ENCODE assay signal across 9 cellular contexts in the genomic region with DNA sequence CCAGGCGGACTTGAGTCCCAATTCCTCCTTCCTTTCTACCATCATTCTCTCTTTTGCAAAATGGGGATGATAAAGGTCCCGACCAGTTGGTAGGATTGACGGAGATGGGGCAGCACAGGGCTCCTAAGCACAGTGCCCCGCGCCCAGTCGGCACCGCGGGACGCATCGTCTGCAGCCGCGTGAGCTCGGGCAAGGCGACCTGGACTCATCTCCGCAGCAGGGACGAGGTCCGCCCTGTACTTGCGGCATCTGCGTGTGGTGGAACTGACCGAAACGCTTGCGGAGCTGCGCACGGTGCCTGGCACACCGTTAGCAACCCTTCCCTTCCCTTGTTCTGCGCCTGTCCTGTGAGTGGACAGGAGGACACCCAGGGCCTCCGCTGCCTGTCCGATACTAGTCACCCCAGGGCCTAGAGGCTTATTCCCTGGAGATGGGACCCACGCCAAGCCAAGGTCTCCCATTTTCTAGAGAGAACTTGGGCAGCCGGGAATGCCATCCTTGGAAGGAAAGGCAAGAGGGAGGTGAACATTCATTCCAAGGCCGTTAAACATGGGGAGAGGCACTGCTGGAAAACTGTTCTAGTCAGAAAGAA.
DNase-seq lines count a peak whose midpoint lies in the region; ATAC-seq and TF ChIP-seq lines count a peak whose summit lies in the region.
"Had no signal": no experiment of that assay in that cellular context is flagged by ENCODE, and none has a peak within 500 bp of the region (broad histone marks: within the 10 kb centered on the region; RNA-seq: fewer than 3 reads in every experiment).

No MANE protein-coding gene starts in this region.

- peaks cover 9% of the 10 kb centered on the region for H3K27me3 ChIP-seq in colonic mucosa

- peak overlapping the region; percentile 67 for H3K4me3 Mint-ChIP-seq in activated naive CD8-positive, alpha-beta T cell
- no peak overlapping the region for H3K4me3 Mint-ChIP-seq in activated naive CD8-positive, alpha-beta T cell treated with anti-CD3 and anti-CD28 coated beads for 36 hours
- peak overlapping the region; percentile 57 for H3K4me3 Mint-ChIP-seq in mesothelial cell of epicardium
- H3K4me3 Mint-ChIP-seq in type B pancreatic cell, result peak overlapping the region; percentile 74

- no peak for ATAC-seq in GM21367 (IDR thresholded peaks at IDR 0.05; ENCODE audit: unreplicated experiment)

- H3K36me3 ChIP-seq in colonic mucosa, result no peaks in the 10 kb centered on the region

- H3K4me1 Mint-ChIP-seq in activated naive CD8-positive, alpha-beta T cell (ENCODE audit: low read depth), result peaks cover 6% of the 10 kb centered on the region
- H3K4me1 Mint-ChIP-seq in activated naive CD8-positive, alpha-beta T cell treated with anti-CD3 and anti-CD28 coated beads for 36 hours, result peaks cover 9% of the 10 kb centered on the region
- peaks cover 53% of the 10 kb centered on the region for H3K4me1 Mint-ChIP-seq in mesothelial cell of epicardium
- H3K4me1 Mint-ChIP-seq in type B pancreatic cell (ENCODE audit: unreplicated experiment), result peaks cover 18% of the 10 kb centered on the region

- no peak for DNase-seq in activated naive CD8-positive, alpha-beta T cell treated with anti-CD3 and anti-CD28 coated beads for 36 hours
- DNase-seq in colonic mucosa (no peak), mesothelial cell of epicardium (ENCODE audit: low spot score in 2 of 2, unreplicated experiment in 2 of 2) (no peak), type B pancreatic cell (ENCODE audit: extremely low spot score, unreplicated experiment) (no peak), GM10266 (ENCODE audit: extremely low spot score) (no peak)
- DNase-seq in stimulated activated CD8-positive, alpha-beta memory T cell treated with anti-CD3 and anti-CD28 coated beads, Interleukin-4, amount 100 ng/mL, for 48 hours, result no peak
- DNase-seq: NCI-H1105 had no signal

- peaks cover 3% of the 10 kb centered on the region for H3K36me3 Mint-ChIP-seq in activated naive CD8-positive, alpha-beta T cell
- peaks cover 2% of the 10 kb centered on the region for H3K36me3 Mint-ChIP-seq in activated naive CD8-positive, alpha-beta T cell treated with anti-CD3 and anti-CD28 coated beads for 36 hours
- H3K36me3 Mint-ChIP-seq in mesothelial cell of epicardium, result peaks cover 10% of the 10 kb centered on the region
- H3K36me3 Mint-ChIP-seq in type B pancreatic cell, result peaks cover 16% of the 10 kb centered on the region

- no peak overlapping the region for H3K27ac Mint-ChIP-seq in activated naive CD8-positive, alpha-beta T cell
- H3K27ac Mint-ChIP-seq in activated naive CD8-positive, alpha-beta T cell treated with anti-CD3 and anti-CD28 coated beads for 36 hours, result no peak overlapping the region
- H3K27ac Mint-ChIP-seq in mesothelial cell of epicardium (peak overlapping the region; percentile 88), type B pancreatic cell (peak overlapping the region; percentile 22)

- no peak overlapping the region for H3K27ac ChIP-seq in colonic mucosa

- H3K9me3 ChIP-seq in colonic mucosa, result peaks cover 3% of the 10 kb centered on the region

- H3K4me3 ChIP-seq in colonic mucosa, result peak overlapping the region; percentile 30

- H3K9ac ChIP-seq in colonic mucosa (ENCODE audit: low read depth in 2 of 2, low read length in 2 of 2), result peak overlapping the region in 1 of 2 donors; percentile 43

- H3K9me3 Mint-ChIP-seq in activated naive CD8-positive, alpha-beta T cell (ENCODE audit: low read depth), result no peaks in the 10 kb centered on the region
- no peaks in the 10 kb centered on the region for H3K9me3 Mint-ChIP-seq in activated naive CD8-positive, alpha-beta T cell treated with anti-CD3 and anti-CD28 coated beads for 36 hours
- H3K9me3 Mint-ChIP-seq in mesothelial cell of epicardium (peaks cover 12% of the 10 kb centered on the region), type B pancreatic cell (peaks cover 7% of the 10 kb centered on the region)

- TF ChIP-seq CTCF in colonic mucosa (IDR thresholded peaks at IDR 0.05), result no peak
- no peak for TF ChIP-seq CTCF in mesothelial cell of epicardium (IDR thresholded peaks at IDR 0.05; ENCODE audit: unreplicated experiment)
- no peak for TF ChIP-seq CTCF in type B pancreatic cell (conservative IDR thresholded peaks at IDR 0.05)
- no peak for TF ChIP-seq CTCF in GM10266 (IDR thresholded peaks at IDR 0.05; ENCODE audit: control insufficient read depth, insufficient read depth, low read depth, missing control alignments)

- peaks cover 34% of the 10 kb centered on the region for H3K27me3 Mint-ChIP-seq in activated naive CD8-positive, alpha-beta T cell
- H3K27me3 Mint-ChIP-seq in activated naive CD8-positive, alpha-beta T cell treated with anti-CD3 and anti-CD28 coated beads for 36 hours, result peaks cover 54% of the 10 kb centered on the region
- H3K27me3 Mint-ChIP-seq in mesothelial cell of epicardium (ENCODE audit: low read depth) (no peaks in the 10 kb centered on the region), type B pancreatic cell (peaks cover 4% of the 10 kb centered on the region)

- intact Hi-C loops in colonic mucosa (cut with DNase I), result loop anchor here (5.0 kb wide), 1 partner anchor 663 kb away; no protein-coding TSS in a partner anchor

- H3K4me1 ChIP-seq in colonic mucosa, result no peaks in the 10 kb centered on the region

Comparison
In these comparisons a context has a peak if more than half of its experiments do, and no peak if none do; other contexts are left out.
1. H3K27ac Mint-ChIP-seq: peak in mesothelial cell of epicardium (single experiment) and type B pancreatic cell (single experiment); none in activated naive CD8-positive, alpha-beta T cell (single experiment) and activated naive CD8-positive, alpha-beta T cell treated with anti-CD3 and anti-CD28 coated beads for 36 hours (single experiment).